Comparison of ENCODE assay signal across 1 cellular context in genomic region chr11:831132-831864, GRCh38.
A peak's percentile ranks its signal among the peaks of the same experiment; 100 is the strongest.
TF ChIP-seq lines count a peak whose summit lies in the region.

No MANE protein-coding gene starts in this region.

TF ChIP-seq in K562, 482 proteins besides CTCF, POLR2A, EP300 and RAD21:
- no peak for TF ChIP-seq KLF10 (CRISPR knock-in tag; IDR thresholded peaks at IDR 0.05)
- TF ChIP-seq MED1 (CRISPR knock-in tag; IDR thresholded peaks at IDR 0.05; ENCODE audit: borderline replicate concordance), result no peak
- TF ChIP-seq ZNF740 (CRISPR knock-in tag; IDR thresholded peaks at IDR 0.05), result 0 out of 2 replicates have a peak, but pooled peaks have one; percentile 20
- TF ChIP-seq ZNF740 (tag; IDR thresholded peaks at IDR 0.05), result no peak
